Comparison of ENCODE assay signal across 8 cellular contexts in the genomic region with DNA sequence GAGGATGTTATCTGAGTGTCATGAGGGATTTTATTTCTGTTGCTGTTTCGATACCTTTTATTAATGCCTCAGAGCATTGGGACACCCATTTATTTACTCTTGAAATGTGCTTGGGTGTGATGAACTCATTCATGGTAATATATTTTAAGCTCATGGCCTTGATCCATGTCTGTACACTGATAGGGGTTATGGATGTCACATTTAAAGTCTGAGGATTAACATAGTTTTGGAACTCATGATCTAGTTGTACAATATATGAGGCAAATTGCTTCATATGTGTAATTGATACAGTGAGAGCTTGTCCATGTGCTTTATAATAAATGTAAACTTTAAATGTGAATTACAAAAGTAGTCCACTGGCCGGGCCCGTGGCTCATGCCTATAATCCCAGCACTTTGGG. TPM values are rescaled to one million over a fixed set of nuclear protein-coding genes. Genes with fewer than 3 reads are reported as not detected.
DNase-seq lines count a peak whose midpoint lies in the region; ATAC-seq and TF ChIP-seq lines count a peak whose summit lies in the region.
"Had no signal": no experiment of that assay in that cellular context is flagged by ENCODE, and none has a peak within 500 bp of the region (broad histone marks: within the 10 kb centered on the region; RNA-seq: fewer than 3 reads in every experiment).

No MANE protein-coding gene starts in this region.

- no peak for TF ChIP-seq CTCF in HL-60 (IDR thresholded peaks at IDR 0.05; ENCODE audit: insufficient read depth, low read length)
- TF ChIP-seq CTCF in activated CD8-positive, alpha-beta T cell treated with anti-CD3 and anti-CD28 coated beads for 36 hours (IDR thresholded peaks at IDR 0.05) = no peak
- TF ChIP-seq CTCF in foreskin fibroblast (IDR thresholded peaks at IDR 0.05; ENCODE audit: low read depth, low read length) = no peak

- no peak overlapping the region for H3K4me3 ChIP-seq in HL-60 (replicated peaks; ENCODE audit: insufficient read depth, low read length)
- peak overlapping the region; percentile 72 to 94 for H3K4me3 ChIP-seq in foreskin fibroblast (ENCODE audit: low read depth in 1 of 2, low read length in 2 of 2)

- peak overlapping the region; percentile 91 for H3K4me3 Mint-ChIP-seq in activated CD8-positive, alpha-beta T cell treated with anti-CD3 and anti-CD28 coated beads for 36 hours
- H3K4me3 Mint-ChIP-seq in stimulated activated memory B cell treated with anti-CD40 and anti-IgM and Interleukin-4, amounts not matched to agents 10 μg/mL and 1 μg/mL and 100 μg/mL, for 72 hours = peak overlapping the region; percentile 96

- intact Hi-C loops in activated CD8-positive, alpha-beta T cell treated with anti-CD3 and anti-CD28 coated beads for 36 hours (cut with micrococcal nuclease) = loop anchor here (5.0 kb wide), 1 partner anchor 387 kb away; no protein-coding TSS in a partner anchor

- H3K36me3 Mint-ChIP-seq in activated CD8-positive, alpha-beta T cell treated with anti-CD3 and anti-CD28 coated beads for 36 hours (ENCODE audit: low read depth) = peaks cover 4% of the 10 kb centered on the region
- peaks cover 7% of the 10 kb centered on the region for H3K36me3 Mint-ChIP-seq in stimulated activated memory B cell treated with anti-CD40 and anti-IgM and Interleukin-4, amounts not matched to agents 10 μg/mL and 1 μg/mL and 100 μg/mL, for 72 hours

- POLR2A ChIA-PET in activated CD8-positive, alpha-beta T cell treated with anti-CD3 and anti-CD28 coated beads for 36 hours (lab: Charles Lee) = no interaction called here

- H3K27ac Mint-ChIP-seq in activated CD8-positive, alpha-beta T cell treated with anti-CD3 and anti-CD28 coated beads for 36 hours = peak overlapping the region; percentile 94
- H3K27ac Mint-ChIP-seq in stimulated activated memory B cell treated with anti-CD40 and anti-IgM and Interleukin-4, amounts not matched to agents 10 μg/mL and 1 μg/mL and 100 μg/mL, for 72 hours = no peak overlapping the region

- no peaks in the 10 kb centered on the region for H3K27me3 Mint-ChIP-seq in activated CD8-positive, alpha-beta T cell treated with anti-CD3 and anti-CD28 coated beads for 36 hours
- H3K27me3 Mint-ChIP-seq in stimulated activated memory B cell treated with anti-CD40 and anti-IgM and Interleukin-4, amounts not matched to agents 10 μg/mL and 1 μg/mL and 100 μg/mL, for 72 hours = no peaks in the 10 kb centered on the region

- DNase-seq in HL-60 (ENCODE audit: low read depth in 1 of 2, low spot score in 1 of 2) (no peak), foreskin fibroblast (no peak), cortex of kidney (lab: John Stamatoyannopoulos, UW) (no peak), NCI-H2196 treated with DMSO at 0.1 percent for 48 hours (lab: John Stamatoyannopoulos, UW; ENCODE audit: unreplicated experiment) (no peak), NCI-H146 (lab: John Stamatoyannopoulos, UW) (no peak)
- no peak for DNase-seq in activated CD8-positive, alpha-beta T cell treated with anti-CD3 and anti-CD28 coated beads for 36 hours
- DNase-seq: midbrain had no signal

- H3K9me3 Mint-ChIP-seq in activated CD8-positive, alpha-beta T cell treated with anti-CD3 and anti-CD28 coated beads for 36 hours = no peaks in the 10 kb centered on the region
- H3K9me3 Mint-ChIP-seq in stimulated activated memory B cell treated with anti-CD40 and anti-IgM and Interleukin-4, amounts not matched to agents 10 μg/mL and 1 μg/mL and 100 μg/mL, for 72 hours = no peaks in the 10 kb centered on the region

- CTCF ChIA-PET in activated CD8-positive, alpha-beta T cell treated with anti-CD3 and anti-CD28 coated beads for 36 hours (lab: Charles Lee) = no interaction called here

- H3K27me3 ChIP-seq in HL-60 (ENCODE audit: insufficient read depth, poor library complexity, severe bottlenecking) = no peaks in the 10 kb centered on the region

- peaks cover 26% of the 10 kb centered on the region for H3K4me1 Mint-ChIP-seq in activated CD8-positive, alpha-beta T cell treated with anti-CD3 and anti-CD28 coated beads for 36 hours (ENCODE audit: low read depth)
- H3K4me1 Mint-ChIP-seq in stimulated activated memory B cell treated with anti-CD40 and anti-IgM and Interleukin-4, amounts not matched to agents 10 μg/mL and 1 μg/mL and 100 μg/mL, for 72 hours = peaks cover 55% of the 10 kb centered on the region

- ATAC-seq in activated CD8-positive, alpha-beta T cell treated with anti-CD3 and anti-CD28 coated beads for 36 hours = no peak
- no peak for ATAC-seq in stimulated activated memory B cell treated with anti-CD40 and anti-IgM and Interleukin-4, amounts not matched to agents 10 μg/mL and 1 μg/mL and 100 μg/mL, for 72 hours

- 0 out of 2 replicates have a peak overlapping the region, but pooled peaks have one; percentile 82 for H3K27ac ChIP-seq in HL-60 (replicated peaks)

RNA-seq across cellular contexts. Expression of a gene that starts 23.0 kb away (rescaled TPM):
- total RNA-seq in activated CD8-positive, alpha-beta T cell treated with anti-CD3 and anti-CD28 coated beads for 36 hours = 10 to 100 TPM in 1 of 2 experiments, 1 to 10 TPM in 1; 9.5 to 10.1 TPM
